ENCODE assay signal across 13 cellular contexts in genomic region chr22:47631571-47632102, GRCh38.
A peak's percentile ranks its signal among the peaks of the same experiment; 100 is the strongest.
DNase-seq lines count a peak whose midpoint lies in the region; ATAC-seq and TF ChIP-seq lines count a peak whose summit lies in the region.
"Had no signal": no experiment of that assay in that cellular context is flagged by ENCODE, and none has a peak within 500 bp of the region (broad histone marks: within the 10 kb centered on the region; RNA-seq: fewer than 3 reads in every experiment).

No MANE protein-coding gene starts in this region.

- H3K4me2 ChIP-seq in hepatocyte, result no peak overlapping the region

- H3K9me2 ChIP-seq in hepatocyte (replicated peaks; ENCODE audit: insufficient read depth), result no peaks in the 10 kb centered on the region

- H3K9me3 ChIP-seq in lung (ENCODE audit: control insufficient read depth in 2 of 2, insufficient read depth in 1 of 2, low read length in 1 of 2) (peaks cover 0 to 7% of the 10 kb centered on the region in 2 donors), endodermal cell (ENCODE audit: control insufficient read depth, low read length) (peaks cover 5% of the 10 kb centered on the region), hepatocyte (ENCODE audit: low read depth) (no peaks in the 10 kb centered on the region)
- H3K9me3 ChIP-seq: SJSA1 had no signal

- no peaks in the 10 kb centered on the region for H3K27me3 ChIP-seq in lung (ENCODE audit: control insufficient read depth, insufficient read depth)
- no peaks in the 10 kb centered on the region for H3K27me3 ChIP-seq in endodermal cell (ENCODE audit: control insufficient read depth, insufficient read depth, low read length, poor library complexity, severe bottlenecking)
- no peaks in the 10 kb centered on the region for H3K27me3 ChIP-seq in hepatocyte
- H3K27me3 ChIP-seq: SJSA1 had no signal

- peaks cover 8% of the 10 kb centered on the region for H3K27me3 Mint-ChIP-seq in endodermal cell (ENCODE audit: insufficient read depth)

- no peak overlapping the region for H3K27ac Mint-ChIP-seq in endodermal cell
- H3K27ac Mint-ChIP-seq: B cell had no signal

- H3K36me3 ChIP-seq in lung (ENCODE audit: control insufficient read depth in 2 of 2, insufficient read depth in 2 of 2, low read length in 2 of 2), result no peaks in the 10 kb centered on the region
- H3K36me3 ChIP-seq in endodermal cell (ENCODE audit: control insufficient read depth, insufficient read depth, low read length), result no peaks in the 10 kb centered on the region
- no peaks in the 10 kb centered on the region for H3K36me3 ChIP-seq in hepatocyte (replicated peaks; ENCODE audit: insufficient read depth, low read depth)
- H3K36me3 ChIP-seq: heart right ventricle, SJSA1 had no signal

- H4K20me1 ChIP-seq in hepatocyte (ENCODE audit: insufficient read depth, poor library complexity, severe bottlenecking), result no peaks in the 10 kb centered on the region

- WGBS in lung, 2 donors, result 90 to 95% methylated on average over 31 of the region's 31 CpGs
- 93 to 97% methylated on average over 19 to 31 of the region's 31 CpGs for WGBS in endodermal cell (ENCODE audit: insufficient coverage in 1 of 2, insufficient read length in 1 of 2), 2 experiments
- WGBS in hepatocyte (ENCODE audit: low lambda C conversion rate, missing lambda C conversion rate), result 92% methylated on average over 31 of the region's 31 CpGs

- no peaks in the 10 kb centered on the region for H3K4me1 Mint-ChIP-seq in endodermal cell
- H3K4me1 Mint-ChIP-seq: B cell, brain had no signal

- H3K79me2 ChIP-seq in hepatocyte, result no peaks in the 10 kb centered on the region

- H3K9me3 Mint-ChIP-seq in endodermal cell, result peaks cover 58% of the 10 kb centered on the region

- ATAC-seq in lung (ENCODE audit: insufficient read depth, low FRiP score) (no peak), HG02571 (IDR thresholded peaks at IDR 0.05; ENCODE audit: unreplicated experiment) (no peak)
- ATAC-seq: heart right ventricle had no signal

- no peak for TF ChIP-seq CTCF in lung (IDR thresholded peaks at IDR 0.05; ENCODE audit: control extremely low read depth, extremely low read depth)
- no peak for TF ChIP-seq CTCF in endodermal cell (conservative IDR thresholded peaks at IDR 0.05)
- no peak for TF ChIP-seq CTCF in hepatocyte (IDR thresholded peaks at IDR 0.05; ENCODE audit: poor library complexity)

- H3K27ac ChIP-seq in lung (ENCODE audit: low read depth in 1 of 2, low read length in 1 of 2), result no peak overlapping the region
- no peak overlapping the region for H3K27ac ChIP-seq in endodermal cell (ENCODE audit: low read depth, low read length)
- H3K27ac ChIP-seq in hepatocyte, result no peak overlapping the region
- H3K27ac ChIP-seq: heart right ventricle, SJSA1 had no signal

- no peak overlapping the region for H3K4me3 ChIP-seq in lung
- H3K4me3 ChIP-seq in endodermal cell (ENCODE audit: low read length), result no peak overlapping the region
- no peak overlapping the region for H3K4me3 ChIP-seq in hepatocyte
- H3K4me3 ChIP-seq: heart right ventricle, SJSA1 had no signal

- H3K36me3 Mint-ChIP-seq in endodermal cell (ENCODE audit: low read depth), result no peaks in the 10 kb centered on the region
- H3K36me3 Mint-ChIP-seq: brain had no signal

- H3K4me1 ChIP-seq in lung (ENCODE audit: control insufficient read depth in 2 of 2, insufficient read depth in 2 of 2, low read length in 2 of 2) (no peaks in the 10 kb centered on the region), endodermal cell (ENCODE audit: control insufficient read depth, insufficient read depth, low read length) (no peaks in the 10 kb centered on the region), hepatocyte (ENCODE audit: insufficient read depth) (no peaks in the 10 kb centered on the region)
- H3K4me1 ChIP-seq: heart right ventricle, SJSA1 had no signal

- H2AFZ ChIP-seq in hepatocyte, result no peak overlapping the region

- H3K9ac ChIP-seq in endodermal cell (ENCODE audit: extremely low read depth, low read length, poor library complexity, severe bottlenecking), result no peak overlapping the region

- no peak overlapping the region for H3K4me3 Mint-ChIP-seq in endodermal cell
- H3K4me3 Mint-ChIP-seq: B cell, brain had no signal

- peak; percentile 95 for DNase-seq in DMS53 (lab: John Stamatoyannopoulos, UW)
- peak; percentile 84 for DNase-seq in NCI-H1436 (lab: John Stamatoyannopoulos, UW)
- peak; percentile 82 for DNase-seq in RPMI8226
- DNase-seq in lung (ENCODE audit: low spot score), result peak; percentile 20
- DNase-seq in NCI-H2081 treated with DMSO at 0.1 percent for 48 hours (lab: John Stamatoyannopoulos, UW), result no peak
- no peak for DNase-seq in endodermal cell
- DNase-seq in hepatocyte (ENCODE audit: low spot score), result no peak
- DNase-seq: activated CD4-positive, alpha-beta T cell treated with anti-CD3 and anti-CD28 coated beads for 1 hour; heart right ventricle had no signal

Comparison
In these comparisons a context has a peak if more than half of its experiments do, and no peak if none do; other contexts are left out.
1. DNase-seq: peak in DMS53 (single experiment), NCI-H1436 (single experiment), RPMI8226 (single experiment) and lung (single experiment); none in NCI-H2081 treated with DMSO at 0.1 percent for 48 hours (single experiment), endodermal cell (single experiment) and hepatocyte (single experiment).